1 cellular context compared by ENCODE assay signal in the genomic region with DNA sequence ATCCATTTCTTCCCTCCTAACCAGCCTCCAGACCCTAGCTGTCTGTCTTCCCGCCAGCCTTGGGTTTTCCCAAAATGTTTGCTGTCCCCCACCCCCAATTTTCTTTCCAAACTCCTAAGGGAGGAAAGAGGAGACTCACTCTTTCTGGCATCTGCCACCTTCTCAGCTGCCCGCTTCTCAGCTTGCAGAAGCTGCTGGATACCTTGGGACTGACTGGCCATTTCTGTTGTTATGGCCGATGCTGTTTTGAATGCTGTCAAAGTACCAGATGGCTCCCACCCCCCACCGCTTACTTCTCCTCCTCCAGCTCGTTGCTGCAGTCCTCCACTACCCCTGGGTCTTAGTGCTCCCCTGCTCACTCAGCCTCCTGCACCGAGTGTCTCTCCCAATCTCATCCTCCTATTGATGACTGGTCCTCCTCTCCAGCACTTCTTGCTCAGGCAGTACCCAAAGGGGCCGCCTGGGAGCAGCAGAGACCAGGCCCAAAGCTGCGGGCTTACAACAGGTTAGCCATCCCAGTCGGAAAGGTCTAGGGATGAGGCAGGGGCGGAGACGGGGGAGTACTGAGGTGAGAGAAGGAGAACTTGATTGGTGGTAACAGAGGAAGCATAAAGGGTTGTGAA.
TF ChIP-seq lines count a peak whose summit lies in the region.

Gene ATP6V1G2 (minus strand): TSS at position 270 of the 623 bp plus-strand sequence. CDS start 49 bp downstream, at position 221.

TF ChIP-seq in K562, 482 proteins besides CTCF, POLR2A, EP300 and RAD21 (continued from another document and continues in another):
- TF ChIP-seq, protein P1, sequence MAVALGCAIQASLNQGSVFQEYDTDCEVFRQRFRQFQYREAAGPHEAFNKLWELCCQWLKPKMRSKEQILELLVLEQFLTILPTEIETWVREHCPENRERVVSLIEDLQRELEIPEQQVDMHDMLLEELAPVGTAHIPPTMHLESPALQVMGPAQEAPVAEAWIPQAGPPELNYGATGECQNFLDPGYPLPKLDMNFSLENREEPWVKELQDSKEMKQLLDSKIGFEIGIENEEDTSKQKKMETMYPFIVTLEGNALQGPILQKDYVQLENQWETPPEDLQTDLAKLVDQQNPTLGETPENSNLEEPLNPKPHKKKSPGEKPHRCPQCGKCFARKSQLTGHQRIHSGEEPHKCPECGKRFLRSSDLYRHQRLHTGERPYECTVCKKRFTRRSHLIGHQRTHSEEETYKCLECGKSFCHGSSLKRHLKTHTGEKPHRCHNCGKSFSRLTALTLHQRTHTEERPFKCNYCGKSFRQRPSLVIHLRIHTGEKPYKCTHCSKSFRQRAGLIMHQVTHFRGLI (CRISPR knock-in tag; IDR thresholded peaks at IDR 0.05), result no peak
- TF ChIP-seq TGIF2 (CRISPR knock-in tag; IDR thresholded peaks at IDR 0.05), result no peak
- TF ChIP-seq, protein P2, sequence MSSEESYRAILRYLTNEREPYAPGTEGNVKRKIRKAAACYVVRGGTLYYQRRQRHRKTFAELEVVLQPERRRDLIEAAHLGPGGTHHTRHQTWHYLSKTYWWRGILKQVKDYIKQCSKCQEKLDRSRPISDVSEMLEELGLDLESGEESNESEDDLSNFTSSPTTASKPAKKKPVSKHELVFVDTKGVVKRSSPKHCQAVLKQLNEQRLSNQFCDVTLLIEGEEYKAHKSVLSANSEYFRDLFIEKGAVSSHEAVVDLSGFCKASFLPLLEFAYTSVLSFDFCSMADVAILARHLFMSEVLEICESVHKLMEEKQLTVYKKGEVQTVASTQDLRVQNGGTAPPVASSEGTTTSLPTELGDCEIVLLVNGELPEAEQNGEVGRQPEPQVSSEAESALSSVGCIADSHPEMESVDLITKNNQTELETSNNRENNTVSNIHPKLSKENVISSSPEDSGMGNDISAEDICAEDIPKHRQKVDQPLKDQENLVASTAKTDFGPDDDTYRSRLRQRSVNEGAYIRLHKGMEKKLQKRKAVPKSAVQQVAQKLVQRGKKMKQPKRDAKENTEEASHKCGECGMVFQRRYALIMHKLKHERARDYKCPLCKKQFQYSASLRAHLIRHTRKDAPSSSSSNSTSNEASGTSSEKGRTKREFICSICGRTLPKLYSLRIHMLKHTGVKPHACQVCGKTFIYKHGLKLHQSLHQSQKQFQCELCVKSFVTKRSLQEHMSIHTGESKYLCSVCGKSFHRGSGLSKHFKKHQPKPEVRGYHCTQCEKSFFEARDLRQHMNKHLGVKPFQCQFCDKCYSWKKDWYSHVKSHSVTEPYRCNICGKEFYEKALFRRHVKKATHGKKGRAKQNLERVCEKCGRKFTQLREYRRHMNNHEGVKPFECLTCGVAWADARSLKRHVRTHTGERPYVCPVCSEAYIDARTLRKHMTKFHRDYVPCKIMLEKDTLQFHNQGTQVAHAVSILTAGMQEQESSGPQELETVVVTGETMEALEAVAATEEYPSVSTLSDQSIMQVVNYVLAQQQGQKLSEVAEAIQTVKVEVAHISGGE (CRISPR knock-in tag; IDR thresholded peaks at IDR 0.05), result peak in 2 of 3 experiments; percentile 33 to 88; a peak in 2 of 6 replicates
- peak; percentile 50; the same call in 1 of the 2 replicates for TF ChIP-seq HCFC1 (IDR thresholded peaks at IDR 0.05; ENCODE audit: low read depth, low read length)
- no peak for TF ChIP-seq SUPT5H (IDR thresholded peaks at IDR 0.05)
- TF ChIP-seq LCOR (CRISPR knock-in tag; IDR thresholded peaks at IDR 0.05), result peak; percentile 67; the same call in 1 of the 2 replicates
- peak; percentile 71 for TF ChIP-seq JUND (IDR thresholded peaks at IDR 0.05; ENCODE audit: borderline replicate concordance, low read depth, low read length)
- no peak; the same call in 2 of the 3 replicates for TF ChIP-seq JUND (tag; IDR thresholded peaks at IDR 0.05; ENCODE audit: borderline replicate concordance, low read depth, low read length)
- TF ChIP-seq TARDBP (IDR thresholded peaks at IDR 0.05), result peak; percentile 92
- TF ChIP-seq RBM39 (optimal IDR thresholded peaks at IDR 0.05; ENCODE audit: low read depth, low read length), result peak; percentile 82
- TF ChIP-seq IRF1 (CRISPR knock-in tag; IDR thresholded peaks at IDR 0.05; ENCODE audit: borderline replicate concordance), result no peak
- TF ChIP-seq JUN (IDR thresholded peaks at IDR 0.05; ENCODE audit: borderline replicate concordance, low read depth, low read length), result peak; percentile 32; the same call in 1 of the 2 replicates
- TF ChIP-seq JUN (CRISPR knock-in tag; IDR thresholded peaks at IDR 0.05; ENCODE audit: borderline replicate concordance), result no peak; the same call in 1 of the 2 replicates
- TF ChIP-seq, protein P3, sequence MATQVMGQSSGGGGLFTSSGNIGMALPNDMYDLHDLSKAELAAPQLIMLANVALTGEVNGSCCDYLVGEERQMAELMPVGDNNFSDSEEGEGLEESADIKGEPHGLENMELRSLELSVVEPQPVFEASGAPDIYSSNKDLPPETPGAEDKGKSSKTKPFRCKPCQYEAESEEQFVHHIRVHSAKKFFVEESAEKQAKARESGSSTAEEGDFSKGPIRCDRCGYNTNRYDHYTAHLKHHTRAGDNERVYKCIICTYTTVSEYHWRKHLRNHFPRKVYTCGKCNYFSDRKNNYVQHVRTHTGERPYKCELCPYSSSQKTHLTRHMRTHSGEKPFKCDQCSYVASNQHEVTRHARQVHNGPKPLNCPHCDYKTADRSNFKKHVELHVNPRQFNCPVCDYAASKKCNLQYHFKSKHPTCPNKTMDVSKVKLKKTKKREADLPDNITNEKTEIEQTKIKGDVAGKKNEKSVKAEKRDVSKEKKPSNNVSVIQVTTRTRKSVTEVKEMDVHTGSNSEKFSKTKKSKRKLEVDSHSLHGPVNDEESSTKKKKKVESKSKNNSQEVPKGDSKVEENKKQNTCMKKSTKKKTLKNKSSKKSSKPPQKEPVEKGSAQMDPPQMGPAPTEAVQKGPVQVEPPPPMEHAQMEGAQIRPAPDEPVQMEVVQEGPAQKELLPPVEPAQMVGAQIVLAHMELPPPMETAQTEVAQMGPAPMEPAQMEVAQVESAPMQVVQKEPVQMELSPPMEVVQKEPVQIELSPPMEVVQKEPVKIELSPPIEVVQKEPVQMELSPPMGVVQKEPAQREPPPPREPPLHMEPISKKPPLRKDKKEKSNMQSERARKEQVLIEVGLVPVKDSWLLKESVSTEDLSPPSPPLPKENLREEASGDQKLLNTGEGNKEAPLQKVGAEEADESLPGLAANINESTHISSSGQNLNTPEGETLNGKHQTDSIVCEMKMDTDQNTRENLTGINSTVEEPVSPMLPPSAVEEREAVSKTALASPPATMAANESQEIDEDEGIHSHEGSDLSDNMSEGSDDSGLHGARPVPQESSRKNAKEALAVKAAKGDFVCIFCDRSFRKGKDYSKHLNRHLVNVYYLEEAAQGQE (CRISPR knock-in tag; IDR thresholded peaks at IDR 0.05; ENCODE audit: low read depth), result no peak
- no peak for TF ChIP-seq ZNF778 (CRISPR knock-in tag; IDR thresholded peaks at IDR 0.05)
- no peak for TF ChIP-seq ZMIZ1 (IDR thresholded peaks at IDR 0.05; ENCODE audit: low read depth in 2 of 2, low read length in 2 of 2)
- no peak for TF ChIP-seq POLR2AphosphoS5 (IDR thresholded peaks at IDR 0.05; ENCODE audit: control insufficient read depth, insufficient read depth, low read depth, low read length)
- TF ChIP-seq NFIC (IDR thresholded peaks at IDR 0.05), result no peak
- peak; percentile 90; the same call in 1 of the 2 replicates for TF ChIP-seq HDAC2 (IDR thresholded peaks at IDR 0.05)
- TF ChIP-seq ZNF253 (CRISPR knock-in tag; conservative IDR thresholded peaks at IDR 0.05), result no peak
- TF ChIP-seq TCF7L2 (IDR thresholded peaks at IDR 0.05; ENCODE audit: low read depth, low read length), result no peak
- no peak for TF ChIP-seq FOXJ2 (tag; IDR thresholded peaks at IDR 0.05)
- 0 out of 2 replicates have a peak, but pooled peaks have one; percentile 49 for TF ChIP-seq ZKSCAN1 (IDR thresholded peaks at IDR 0.05; ENCODE audit: low read depth, low read length)
- no peak for TF ChIP-seq MCM7 (IDR thresholded peaks at IDR 0.05)
- TF ChIP-seq, protein P4, sequence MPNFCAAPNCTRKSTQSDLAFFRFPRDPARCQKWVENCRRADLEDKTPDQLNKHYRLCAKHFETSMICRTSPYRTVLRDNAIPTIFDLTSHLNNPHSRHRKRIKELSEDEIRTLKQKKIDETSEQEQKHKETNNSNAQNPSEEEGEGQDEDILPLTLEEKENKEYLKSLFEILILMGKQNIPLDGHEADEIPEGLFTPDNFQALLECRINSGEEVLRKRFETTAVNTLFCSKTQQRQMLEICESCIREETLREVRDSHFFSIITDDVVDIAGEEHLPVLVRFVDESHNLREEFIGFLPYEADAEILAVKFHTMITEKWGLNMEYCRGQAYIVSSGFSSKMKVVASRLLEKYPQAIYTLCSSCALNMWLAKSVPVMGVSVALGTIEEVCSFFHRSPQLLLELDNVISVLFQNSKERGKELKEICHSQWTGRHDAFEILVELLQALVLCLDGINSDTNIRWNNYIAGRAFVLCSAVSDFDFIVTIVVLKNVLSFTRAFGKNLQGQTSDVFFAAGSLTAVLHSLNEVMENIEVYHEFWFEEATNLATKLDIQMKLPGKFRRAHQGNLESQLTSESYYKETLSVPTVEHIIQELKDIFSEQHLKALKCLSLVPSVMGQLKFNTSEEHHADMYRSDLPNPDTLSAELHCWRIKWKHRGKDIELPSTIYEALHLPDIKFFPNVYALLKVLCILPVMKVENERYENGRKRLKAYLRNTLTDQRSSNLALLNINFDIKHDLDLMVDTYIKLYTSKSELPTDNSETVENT (CRISPR knock-in tag; IDR thresholded peaks at IDR 0.05), result no peak
- no peak for TF ChIP-seq ZNF766 (CRISPR knock-in tag; conservative IDR thresholded peaks at IDR 0.05)
- peak; percentile 67 for TF ChIP-seq CREM (IDR thresholded peaks at IDR 0.05; ENCODE audit: low read depth)
- peak in 2 of 3 experiments; percentile 46 to 54 for TF ChIP-seq YY1 (IDR thresholded peaks at IDR 0.05; ENCODE audit: borderline replicate concordance in 1 of 3, control insufficient read depth in 1 of 3, extremely low read depth in 1 of 3, insufficient read depth in 3 of 3, insufficient read length in 1 of 3, insufficient replicate concordance in 2 of 3, low read depth in 1 of 3, low read length in 2 of 3)
- TF ChIP-seq HNRNPLL (IDR thresholded peaks at IDR 0.05; ENCODE audit: low read depth, low read length, poor library complexity, severe bottlenecking), result peak; percentile 24
- TF ChIP-seq MECOM (CRISPR knock-in tag; IDR thresholded peaks at IDR 0.05), result peak; percentile 63; the same call in 1 of the 2 replicates
- TF ChIP-seq HES1 (IDR thresholded peaks at IDR 0.05; ENCODE audit: low read depth), result no peak
- TF ChIP-seq BCOR (IDR thresholded peaks at IDR 0.05), result no peak
- TF ChIP-seq SREBF2 (CRISPR knock-in tag; IDR thresholded peaks at IDR 0.05), result no peak
- no peak for TF ChIP-seq CBX1 (IDR thresholded peaks at IDR 0.05; ENCODE audit: low read depth)
- TF ChIP-seq, protein P5, sequence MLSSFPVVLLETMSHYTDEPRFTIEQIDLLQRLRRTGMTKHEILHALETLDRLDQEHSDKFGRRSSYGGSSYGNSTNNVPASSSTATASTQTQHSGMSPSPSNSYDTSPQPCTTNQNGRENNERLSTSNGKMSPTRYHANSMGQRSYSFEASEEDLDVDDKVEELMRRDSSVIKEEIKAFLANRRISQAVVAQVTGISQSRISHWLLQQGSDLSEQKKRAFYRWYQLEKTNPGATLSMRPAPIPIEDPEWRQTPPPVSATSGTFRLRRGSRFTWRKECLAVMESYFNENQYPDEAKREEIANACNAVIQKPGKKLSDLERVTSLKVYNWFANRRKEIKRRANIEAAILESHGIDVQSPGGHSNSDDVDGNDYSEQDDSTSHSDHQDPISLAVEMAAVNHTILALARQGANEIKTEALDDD (IDR thresholded peaks at IDR 0.05), result peak; percentile 79
- peak; percentile 63 for TF ChIP-seq NEUROD1 (IDR thresholded peaks at IDR 0.05; ENCODE audit: borderline replicate concordance, low read depth, low read length, partially characterized antibody)
